In the genomic region with DNA sequence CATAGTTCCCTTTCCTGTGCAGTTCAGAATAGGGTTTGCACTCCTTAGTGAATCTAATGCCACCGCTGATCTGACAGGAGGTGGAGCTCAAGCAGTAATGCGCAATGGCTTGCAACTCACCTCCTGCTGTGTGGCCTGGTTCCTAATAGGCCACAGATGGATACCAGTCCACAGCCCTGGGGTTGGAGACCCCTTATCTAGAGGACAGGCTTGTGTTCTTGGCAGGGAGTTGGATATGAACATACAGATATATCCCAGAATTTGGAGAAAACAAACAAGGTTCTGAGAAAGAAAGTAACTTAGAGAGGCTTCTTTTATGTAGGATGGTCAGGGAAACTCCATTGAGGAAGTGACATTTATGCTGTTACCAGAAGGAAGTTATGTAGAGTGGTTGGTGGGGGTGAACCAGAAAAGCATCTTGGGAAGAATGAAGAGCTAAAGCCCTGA, we compare ENCODE assay signal across 12 cellular contexts. TPM values are rescaled to one million over a fixed set of nuclear protein-coding genes. Genes with fewer than 3 reads are reported as not detected.
DNase-seq lines count a peak whose midpoint lies in the region; ATAC-seq lines count a peak whose summit lies in the region.
"Had no signal": no experiment of that assay in that cellular context is flagged by ENCODE, and none has a peak within 500 bp of the region (broad histone marks: within the 10 kb centered on the region; RNA-seq: fewer than 3 reads in every experiment).

No MANE protein-coding gene starts in this region.

- H3K9me3 Mint-ChIP-seq in T-cell = peaks cover 0 to 15% (median 8%) of the 10 kb centered on the region in 3 donors
- peaks cover 0 to 17% (median 7%) of the 10 kb centered on the region in 11 donors for H3K9me3 Mint-ChIP-seq in naive thymus-derived CD4-positive, alpha-beta T cell

- no peaks in the 10 kb centered on the region for H3K36me3 ChIP-seq in naive thymus-derived CD4-positive, alpha-beta T cell (ENCODE audit: control insufficient read depth in 2 of 3, insufficient read depth in 3 of 3, low read length in 3 of 3)
- H3K36me3 ChIP-seq: right atrium auricular region had no signal

- H3K4me3 Mint-ChIP-seq in T-cell = peak overlapping the region in 1 of 3 donors; percentile 81
- H3K4me3 Mint-ChIP-seq in naive thymus-derived CD4-positive, alpha-beta T cell = peak overlapping the region in 9 of 10 donors; percentile 15 to 83 (median 43)

- H3K27me3 ChIP-seq in naive thymus-derived CD4-positive, alpha-beta T cell (ENCODE audit: control insufficient read depth in 2 of 2, insufficient read depth in 2 of 2, low read length in 2 of 2) = no peaks in the 10 kb centered on the region
- H3K27me3 ChIP-seq: right atrium auricular region had no signal

- ATAC-seq in HG02642 (IDR thresholded peaks at IDR 0.05; ENCODE audit: poor library complexity, unreplicated experiment) = peak; percentile 43
- peak in 1 of 4 experiments; percentile 47 for ATAC-seq in T-cell (replicated peaks in 1 of 4)
- ATAC-seq in naive thymus-derived CD4-positive, alpha-beta T cell = peak; percentile 68

- intact Hi-C loops in naive thymus-derived CD4-positive, alpha-beta T cell (cut with micrococcal nuclease) = no loop called here

- POLR2A ChIA-PET in T-cell (lab: Charles Lee) = interaction anchor here in 1 of 2 donors (0.7 kb wide), 1 partner anchor 75 kb away, joined by 6 read pairs; no protein-coding TSS in a partner anchor
- POLR2A ChIA-PET in naive thymus-derived CD4-positive, alpha-beta T cell (lab: Charles Lee) = interaction anchor here (0.6 to 12.2 kb wide), 7 partner anchors 11 to 75 kb away, joined by 3 to 332 read pairs (median 3); no protein-coding TSS in a partner anchor

- H3K36me3 Mint-ChIP-seq in T-cell = peaks cover 5% of the 10 kb centered on the region
- H3K36me3 Mint-ChIP-seq in naive thymus-derived CD4-positive, alpha-beta T cell = peaks cover 0 to 33% (median 9%) of the 10 kb centered on the region in 5 donors

- H3K27ac ChIP-seq in naive thymus-derived CD4-positive, alpha-beta T cell (ENCODE audit: low read depth, low read length) = no peak overlapping the region
- H3K27ac ChIP-seq: epithelial cell of prostate, right atrium auricular region had no signal

- CTCF ChIA-PET in T-cell (lab: Charles Lee) = interaction anchor here (0.9 to 1.7 kb wide), 5 partner anchors 12 to 111 kb away, joined by 3 to 6 read pairs (median 4); no protein-coding TSS in a partner anchor
- CTCF ChIA-PET in naive thymus-derived CD4-positive, alpha-beta T cell (lab: Charles Lee) = interaction anchor here (8.4 kb wide), 1 partner anchor 11 kb away, joined by 88 read pairs; no protein-coding TSS in a partner anchor

- peak; percentile 31 for DNase-seq in CMK (ENCODE audit: low read depth)
- no peak for DNase-seq in T-cell
- no peak for DNase-seq in naive thymus-derived CD4-positive, alpha-beta T cell
- DNase-seq in NCI-H345 treated with DMSO at 0.1 percent for 48 hours (lab: John Stamatoyannopoulos, UW; ENCODE audit: unreplicated experiment) = no peak
- no peak for DNase-seq in NCI-H1417 treated with DMSO at 0.1 percent for 48 hours (lab: John Stamatoyannopoulos, UW)
- no peak for DNase-seq in HuH-7.5 (ENCODE audit: low spot score)
- no peak for DNase-seq in activated gamma-delta T cell treated with Interleukin-2 at 50 U/mL for 16 hours
- DNase-seq: hypothalamus, SHP77 had no signal

- peak overlapping the region; percentile 72 to 84 for H3K27ac Mint-ChIP-seq in T-cell
- H3K27ac Mint-ChIP-seq in naive thymus-derived CD4-positive, alpha-beta T cell = peak overlapping the region; percentile 60 to 98 (median 85)

- no peaks in the 10 kb centered on the region for H3K9me3 ChIP-seq in naive thymus-derived CD4-positive, alpha-beta T cell (ENCODE audit: control insufficient read depth in 2 of 3, low read length in 3 of 3)
- H3K9me3 ChIP-seq: right atrium auricular region had no signal

- H3K4me1 Mint-ChIP-seq in T-cell = peaks cover 87 to 98% (median 90%) of the 10 kb centered on the region in 3 donors
- H3K4me1 Mint-ChIP-seq in naive thymus-derived CD4-positive, alpha-beta T cell = peaks cover 64 to 95% (median 84%) of the 10 kb centered on the region in 7 donors

- no peaks in the 10 kb centered on the region for H3K27me3 Mint-ChIP-seq in T-cell
- no peaks in the 10 kb centered on the region for H3K27me3 Mint-ChIP-seq in naive thymus-derived CD4-positive, alpha-beta T cell

- H3K4me1 ChIP-seq in naive thymus-derived CD4-positive, alpha-beta T cell (ENCODE audit: control insufficient read depth in 2 of 2, insufficient read depth in 2 of 2, low read length in 2 of 2) = peaks cover 70 to 86% of the 10 kb centered on the region in 2 donors
- H3K4me1 ChIP-seq: right atrium auricular region had no signal

- H3K4me3 ChIP-seq in naive thymus-derived CD4-positive, alpha-beta T cell (ENCODE audit: low read length) = peak overlapping the region; percentile 3
- H3K4me3 ChIP-seq: right atrium auricular region had no signal

RNA-seq across cellular contexts. Expression of gene PTPRC, which starts 5.1 kb away (rescaled TPM):
- 100 to 1,000 TPM; 674 to 984 (median 781) TPM for total RNA-seq in T-cell
- total RNA-seq in naive thymus-derived CD4-positive, alpha-beta T cell = 1,000 to 10,000 TPM in 3 of 5 experiments, 100 to 1,000 TPM in 2; 739 to 1,121 (median 1,015) TPM
- polyA plus RNA-seq in naive thymus-derived CD4-positive, alpha-beta T cell = 1,000 to 10,000 TPM; 1,177 to 1,286 TPM
